In the genomic region with DNA sequence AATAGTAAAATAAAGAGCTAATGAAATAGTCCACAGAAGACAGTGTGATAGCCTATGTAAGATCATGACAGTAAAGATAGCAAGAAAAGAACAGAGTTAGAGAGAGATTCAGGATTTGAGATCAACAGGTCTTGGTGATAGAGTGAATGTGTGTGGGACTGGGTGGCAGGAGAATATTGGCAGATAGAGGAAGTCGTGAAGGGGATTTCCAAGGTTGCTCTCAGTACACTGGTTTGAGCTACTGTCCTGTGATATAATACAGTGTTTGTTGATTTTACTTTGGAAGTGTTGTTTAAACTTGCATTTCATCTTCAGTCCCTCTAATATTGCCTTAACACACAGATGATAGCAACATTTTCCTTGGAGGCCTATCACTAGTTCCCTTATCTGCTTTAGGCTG, we compare ENCODE assay signal across 11 cellular contexts. TPM values are rescaled to one million over a fixed set of nuclear protein-coding genes. Genes with fewer than 3 reads are reported as not detected.
A peak's percentile ranks its signal among the peaks of the same experiment; 100 is the strongest.
DNase-seq lines count a peak whose midpoint lies in the region; ATAC-seq and TF ChIP-seq lines count a peak whose summit lies in the region.
"Had no signal": no experiment of that assay in that cellular context is flagged by ENCODE, and none has a peak within 500 bp of the region (broad histone marks: within the 10 kb centered on the region; RNA-seq: fewer than 3 reads in every experiment).

No MANE protein-coding gene starts in this region.

- no peak overlapping the region for H3K4me2 ChIP-seq in smooth muscle cell

- no peaks in the 10 kb centered on the region for H3K79me2 ChIP-seq in smooth muscle cell (ENCODE audit: low read depth)

- H3K9ac ChIP-seq in smooth muscle cell (ENCODE audit: low read depth), result no peak overlapping the region

- H3K4me1 ChIP-seq in smooth muscle cell (ENCODE audit: low read depth), result no peaks in the 10 kb centered on the region

- H3K9me3 ChIP-seq in smooth muscle cell (replicated peaks; ENCODE audit: low read depth), result no peaks in the 10 kb centered on the region
- no peaks in the 10 kb centered on the region for H3K9me3 ChIP-seq in WERI-Rb-1 (ENCODE audit: severe bottlenecking)
- H3K9me3 ChIP-seq: ovary had no signal

- H3K27ac Mint-ChIP-seq in activated CD8-positive, alpha-beta T cell treated with anti-CD3 and anti-CD28 coated beads for 36 hours, result peak overlapping the region; percentile 74

- TF ChIP-seq POLR2A in erythroblast (IDR thresholded peaks at IDR 0.05; ENCODE audit: low read length), result no peak

- peak; percentile 37 for DNase-seq in GM10248 (ENCODE audit: extremely low spot score)
- DNase-seq in activated CD8-positive, alpha-beta T cell treated with anti-CD3 and anti-CD28 coated beads for 36 hours, result no peak
- no peak for DNase-seq in smooth muscle cell (lab: John Stamatoyannopoulos, UW; ENCODE audit: unreplicated experiment)
- DNase-seq in erythroblast (lab: John Stamatoyannopoulos, UW), result no peak
- DNase-seq in WERI-Rb-1, result no peak
- DNase-seq: ovary had no signal

- peaks cover 62% of the 10 kb centered on the region for H3K4me1 Mint-ChIP-seq in activated CD8-positive, alpha-beta T cell treated with anti-CD3 and anti-CD28 coated beads for 36 hours (ENCODE audit: low read depth)

- ATAC-seq in GM19397 (IDR thresholded peaks at IDR 0.05; ENCODE audit: unreplicated experiment), result peak; percentile 81
- peak; percentile 71 for ATAC-seq in HG03095 (IDR thresholded peaks at IDR 0.05; ENCODE audit: unreplicated experiment)
- ATAC-seq in activated CD8-positive, alpha-beta T cell treated with anti-CD3 and anti-CD28 coated beads for 36 hours, result peak; percentile 51
- ATAC-seq in esophagus mucosa, result no peak

- no peaks in the 10 kb centered on the region for H3K36me3 Mint-ChIP-seq in activated CD8-positive, alpha-beta T cell treated with anti-CD3 and anti-CD28 coated beads for 36 hours (ENCODE audit: low read depth)

- peak overlapping the region; percentile 5 for H3K4me3 Mint-ChIP-seq in activated CD8-positive, alpha-beta T cell treated with anti-CD3 and anti-CD28 coated beads for 36 hours

- H3K36me3 ChIP-seq in smooth muscle cell (ENCODE audit: low read depth) (no peaks in the 10 kb centered on the region), WERI-Rb-1 (no peaks in the 10 kb centered on the region)
- H3K36me3 ChIP-seq: ovary had no signal

- intact Hi-C loops in activated CD8-positive, alpha-beta T cell treated with anti-CD3 and anti-CD28 coated beads for 36 hours (cut with micrococcal nuclease), result no loop called here

- H3K9me3 Mint-ChIP-seq in activated CD8-positive, alpha-beta T cell treated with anti-CD3 and anti-CD28 coated beads for 36 hours, result no peaks in the 10 kb centered on the region

- 56% methylated on average over 1 of the region's 1 CpG for WGBS in smooth muscle cell (ENCODE audit: low lambda C conversion rate)

- H3K4me3 ChIP-seq in smooth muscle cell, result no peak overlapping the region
- no peak overlapping the region for H3K4me3 ChIP-seq in WERI-Rb-1 (ENCODE audit: low read depth, low read length)
- H3K4me3 ChIP-seq: ovary had no signal

- H3K27me3 Mint-ChIP-seq in activated CD8-positive, alpha-beta T cell treated with anti-CD3 and anti-CD28 coated beads for 36 hours, result no peaks in the 10 kb centered on the region

- H2AFZ ChIP-seq in smooth muscle cell (ENCODE audit: low read depth), result no peak overlapping the region

- CTCF ChIA-PET in GM10248 (lab: Yijun Ruan, JAX), result interaction anchor here (0.7 to 1.8 kb wide), 13 partner anchors 8 to 98 kb away, joined by 3 to 11 read pairs (median 3); no protein-coding TSS in a partner anchor
- CTCF ChIA-PET in activated CD8-positive, alpha-beta T cell treated with anti-CD3 and anti-CD28 coated beads for 36 hours (lab: Charles Lee), result interaction anchor here (0.9 to 1.7 kb wide), 7 partner anchors 10 to 81 kb away, joined by 3 to 6 read pairs (median 3); partner anchors contain the start of gene ARAP2

- no peaks in the 10 kb centered on the region for H4K20me1 ChIP-seq in smooth muscle cell (ENCODE audit: low read depth)

- H3K27me3 ChIP-seq in smooth muscle cell (ENCODE audit: low read depth) (peaks cover 3% of the 10 kb centered on the region), WERI-Rb-1 (ENCODE audit: insufficient read depth, low read depth, severe bottlenecking) (peaks cover 78% of the 10 kb centered on the region)
- H3K27me3 ChIP-seq: ovary had no signal

- POLR2A ChIA-PET in GM10248 (lab: Yijun Ruan, JAX), result interaction anchor here (0.9 kb wide), 1 partner anchor 7 kb away, joined by 3 read pairs; no protein-coding TSS in a partner anchor
- POLR2A ChIA-PET in activated CD8-positive, alpha-beta T cell treated with anti-CD3 and anti-CD28 coated beads for 36 hours (lab: Charles Lee), result interaction anchor here (0.9 to 2.9 kb wide), 4 partner anchors 8 to 82 kb away, joined by 3 to 22 read pairs (median 3); partner anchors contain the start of gene ARAP2

- H3K27ac ChIP-seq in smooth muscle cell (ENCODE audit: low read depth) (no peak overlapping the region), WERI-Rb-1 (no peak overlapping the region)
- H3K27ac ChIP-seq: ovary had no signal

- TF ChIP-seq CTCF in GM10248 (IDR thresholded peaks at IDR 0.05; ENCODE audit: control extremely low read depth, extremely low read depth, low read depth, missing control alignments), result no peak
- TF ChIP-seq CTCF in activated CD8-positive, alpha-beta T cell treated with anti-CD3 and anti-CD28 coated beads for 36 hours (IDR thresholded peaks at IDR 0.05), result no peak
- no peak for TF ChIP-seq CTCF in smooth muscle cell (IDR thresholded peaks at IDR 0.05; ENCODE audit: borderline replicate concordance, insufficient read depth, poor library complexity, severe bottlenecking)
- no peak for TF ChIP-seq CTCF in WERI-Rb-1 (IDR thresholded peaks at IDR 0.05; ENCODE audit: low read depth, low read length)

- no peaks in the 10 kb centered on the region for H3F3A ChIP-seq in smooth muscle cell (ENCODE audit: low read depth)

RNA-seq across cellular contexts. Expression of gene DTHD1, which starts 44.1 kb away (rescaled TPM):
- 1 to 10 TPM; 1.2 to 1.3 TPM for total RNA-seq in activated CD8-positive, alpha-beta T cell treated with anti-CD3 and anti-CD28 coated beads for 36 hours
- not detected in 2 replicates for total RNA-seq in smooth muscle cell
- not detected in 2 replicates for polyA plus RNA-seq in smooth muscle cell
- total RNA-seq in esophagus mucosa, result 0.08 TPM
- total RNA-seq: Daoy, M059J had no signal
